Comparison of ENCODE assay signal across 13 cellular contexts in the genomic region with DNA sequence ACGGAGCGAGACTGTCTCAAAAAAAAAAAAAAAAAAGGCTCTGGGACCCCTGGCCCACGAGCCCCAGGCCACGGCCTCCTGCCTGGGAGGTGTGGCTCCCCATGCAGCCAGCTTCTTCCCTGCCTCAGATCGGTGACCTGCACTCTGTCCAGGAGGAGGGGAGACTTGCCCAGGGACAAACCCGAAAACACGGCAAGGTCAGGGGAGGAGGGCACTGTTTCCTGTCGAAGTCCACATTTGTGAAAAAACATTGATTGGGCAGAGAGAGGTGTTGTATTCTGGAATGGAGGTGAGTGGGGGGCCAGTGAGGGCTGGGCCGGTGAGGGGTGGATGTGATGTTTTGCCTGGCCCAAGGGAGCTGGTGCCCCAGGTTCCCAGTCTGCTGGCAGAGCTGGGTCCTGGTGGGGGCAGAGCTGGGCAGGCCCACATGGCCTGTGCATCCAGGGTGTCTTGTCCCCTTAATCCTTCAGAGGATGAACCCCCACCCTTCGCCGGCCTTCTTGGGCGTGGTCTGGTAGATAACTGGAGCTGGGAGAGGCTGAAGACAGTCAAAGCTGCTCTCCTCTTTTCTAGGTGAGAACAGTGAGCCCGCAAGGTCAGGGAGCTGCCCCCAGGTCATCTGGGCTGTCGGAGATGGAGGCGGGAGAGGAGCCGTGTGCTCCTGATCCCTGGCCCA. TPM values are rescaled to one million over a fixed set of nuclear protein-coding genes. Genes with fewer than 3 reads are reported as not detected.
DNase-seq lines count a peak whose midpoint lies in the region; ATAC-seq and TF ChIP-seq lines count a peak whose summit lies in the region.
"Had no signal": no experiment of that assay in that cellular context is flagged by ENCODE, and none has a peak within 500 bp of the region (broad histone marks: within the 10 kb centered on the region; RNA-seq: fewer than 3 reads in every experiment).

No MANE protein-coding gene starts in this region.

- H3K4me3 ChIP-seq in adipocyte (ENCODE audit: low read length): peak overlapping the region; percentile 72
- H3K4me3 ChIP-seq in skeletal muscle tissue (ENCODE audit: low read length in 3 of 3): peak overlapping the region in 2 of 3 donors; percentile 45 to 51
- H3K4me3 ChIP-seq: PC-9 had no signal

- no peak for ATAC-seq in HG03469 (IDR thresholded peaks at IDR 0.05; ENCODE audit: unreplicated experiment)
- ATAC-seq in HG03139 (IDR thresholded peaks at IDR 0.05; ENCODE audit: unreplicated experiment): no peak
- ATAC-seq: activated CD4-positive, alpha-beta T cell treated with anti-CD3 and anti-CD28 coated beads for 36 hours; left colon had no signal

- no peaks in the 10 kb centered on the region for H3K9me3 ChIP-seq in adipocyte (ENCODE audit: control insufficient read depth, low read length)
- no peaks in the 10 kb centered on the region for H3K9me3 ChIP-seq in skeletal muscle tissue (ENCODE audit: control insufficient read depth in 3 of 3, low read length in 3 of 3)

- H3K36me3 ChIP-seq in adipocyte (ENCODE audit: control insufficient read depth, insufficient read depth, low read length, severe bottlenecking) (no peaks in the 10 kb centered on the region), skeletal muscle tissue (ENCODE audit: control insufficient read depth in 3 of 3, insufficient read depth in 3 of 3, low read length in 3 of 3) (no peaks in the 10 kb centered on the region)

- DNase-seq in adipocyte (ENCODE audit: low read depth) (no peak), NCI-H226 (no peak), inferior parietal cortex (ENCODE audit: extremely low spot score) (no peak)
- DNase-seq: activated CD4-positive, alpha-beta T cell treated with anti-CD3 and anti-CD28 coated beads for 36 hours; amniotic stem cell; NCI-H2029; PC-9 had no signal

- no peaks in the 10 kb centered on the region for H3K27me3 ChIP-seq in adipocyte (replicated peaks; ENCODE audit: control insufficient read depth, insufficient read depth, low read length)
- H3K27me3 ChIP-seq in layer of hippocampus (ENCODE audit: control insufficient read depth, insufficient read depth, low read length): no peaks in the 10 kb centered on the region
- no peaks in the 10 kb centered on the region for H3K27me3 ChIP-seq in skeletal muscle tissue (ENCODE audit: control insufficient read depth in 3 of 3, insufficient read depth in 3 of 3, low read length in 3 of 3)

- TF ChIP-seq CTCF in C4-2B (conservative IDR thresholded peaks at IDR 0.05): no peak

- H3K4me1 ChIP-seq in adipocyte (ENCODE audit: control insufficient read depth, insufficient read depth, low read length) (peaks cover 50% of the 10 kb centered on the region), skeletal muscle tissue (ENCODE audit: control insufficient read depth in 3 of 3, insufficient read depth in 3 of 3, low read length in 3 of 3) (peaks cover 47 to 53% (median 50%) of the 10 kb centered on the region in 3 donors)

- peak overlapping the region; percentile 77 for H3K27ac ChIP-seq in C4-2B
- H3K27ac ChIP-seq in layer of hippocampus (ENCODE audit: low read depth, low read length): peak overlapping the region; percentile 43
- H3K27ac ChIP-seq in skeletal muscle tissue (ENCODE audit: low read depth, low read length): peak overlapping the region; percentile 83
- H3K27ac ChIP-seq: PC-9 had no signal

- H3K9ac ChIP-seq in adipocyte (ENCODE audit: low read length) (peak overlapping the region; percentile 88), skeletal muscle tissue (ENCODE audit: low read depth in 1 of 3, low read length in 3 of 3) (peak overlapping the region; percentile 50 to 71 (median 51))

RNA-seq across cellular contexts. Expression of a gene that starts 12.4 kb away (rescaled TPM):
- 13.0 TPM for total RNA-seq in skeletal muscle tissue

RNA-seq across cellular contexts. Expression of a gene that starts 21.2 kb away (rescaled TPM):
- total RNA-seq in skeletal muscle tissue: 19.3 TPM
